ENCODE assay signal across 28 cellular contexts in the genomic region with DNA sequence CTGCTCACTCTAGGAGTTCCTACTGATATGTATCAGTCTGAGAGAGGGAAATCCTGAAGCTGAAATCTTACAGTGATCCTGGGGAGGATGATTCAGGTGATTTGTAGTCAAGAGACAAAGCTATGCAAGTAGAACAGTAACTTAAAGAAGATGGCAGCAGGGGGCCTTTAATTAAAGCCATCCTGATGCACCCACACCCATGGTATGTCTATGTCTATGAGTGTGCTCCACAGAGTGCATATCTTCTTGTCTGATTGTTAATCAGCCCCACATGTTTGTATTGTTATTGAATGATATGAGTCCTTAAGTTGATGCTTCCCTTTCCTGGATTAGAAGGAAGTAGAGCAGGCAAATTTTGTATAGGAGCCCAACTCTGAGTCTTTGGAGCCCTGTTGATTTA.
"Had no signal": no experiment of that assay in that cellular context is flagged by ENCODE, and none has a peak within 500 bp of the region (broad histone marks: within the 10 kb centered on the region; RNA-seq: fewer than 3 reads in every experiment).

No MANE protein-coding gene starts in this region.

- H3K27me3 Mint-ChIP-seq: progenitor cell of endocrine pancreas had no signal

- H3K9me3 ChIP-seq: ovary, psoas muscle, right lobe of liver, sigmoid colon, stomach, thoracic aorta, thyroid gland, tibial nerve, upper lobe of left lung, vagina had no signal

- H3K4me3 Mint-ChIP-seq: nephron; neural progenitor cell; stimulated activated effector memory CD8-positive, alpha-beta T cell treated with anti-CD3 and anti-CD28 coated beads, Interleukin-12 subunit alpha, Interleukin-12 subunit beta, amount 100 ng/mL, for 72 hours; stimulated activated naive B cell treated with anti-CD40 and anti-IgM and Interleukin-4, amounts not matched to agents 10 μg/mL and 1 μg/mL and 100 μg/mL, for 72 hours; stimulated activated naive CD8-positive, alpha-beta T cell treated with anti-CD3 and anti-CD28 coated beads, Interleukin-15, Interleukin-2, amounts not matched to agents 100 ng/mL and 50 ng/mL, for 24 hours had no signal

- DNase-seq: occipital lobe; ovary; posterior cingulate gyrus; psoas muscle; right cardiac atrium; right lobe of liver; sigmoid colon; small intestine; stimulated activated CD4-positive, alpha-beta T cell treated with anti-CD3 and anti-CD28 coated beads, Interleukin-15, amount 100 ng/mL, for 24 hours; stimulated activated CD4-positive, alpha-beta T cell treated with anti-CD3 and anti-CD28 coated beads, Interleukin-2, amount 100 ng/mL, for 24 hours; stimulated activated CD4-positive, alpha-beta T cell treated with anti-CD3 and anti-CD28 coated beads, Interleukin-2, amount 100 ng/mL, for 48 hours; stimulated activated CD4-positive, alpha-beta T cell treated with anti-CD3 and anti-CD28 coated beads, Interleukin-4, amount 100 ng/mL, for 24 hours; stimulated activated naive B cell treated with anti-CD40 and anti-IgM and Interleukin-4, amounts not matched to agents 10 μg/mL and 1 μg/mL and 100 μg/mL, for 72 hours; stimulated activated naive CD4-positive, alpha-beta T cell treated with Interleukin-2 at 50 U/mL for 16 hours; stomach; thyroid gland; trophoblast cell; upper lobe of left lung had no signal

- H2AFZ ChIP-seq: neural progenitor cell, parathyroid adenoma had no signal

- H3K4me1 ChIP-seq: parathyroid adenoma, psoas muscle, right lobe of liver, thyroid gland, upper lobe of left lung, vagina had no signal

- H3K4me2 ChIP-seq: neural progenitor cell had no signal

- ATAC-seq: psoas muscle; right cardiac atrium; right lobe of liver; stimulated activated effector memory CD8-positive, alpha-beta T cell treated with anti-CD3 and anti-CD28 coated beads, Interleukin-12 subunit alpha, Interleukin-12 subunit beta, amount 100 ng/mL, for 72 hours; stimulated activated naive B cell treated with anti-CD40 and anti-IgM and Interleukin-4, amounts not matched to agents 10 μg/mL and 1 μg/mL and 100 μg/mL, for 72 hours had no signal

- FAIRE-seq: small intestine, urothelium cell line had no signal

- H3K4me1 Mint-ChIP-seq: stimulated activated effector memory CD8-positive, alpha-beta T cell treated with anti-CD3 and anti-CD28 coated beads, Interleukin-12 subunit alpha, Interleukin-12 subunit beta, amount 100 ng/mL, for 72 hours; stimulated activated naive B cell treated with anti-CD40 and anti-IgM and Interleukin-4, amounts not matched to agents 10 μg/mL and 1 μg/mL and 100 μg/mL, for 72 hours had no signal

- H3K4me3 ChIP-seq: neural progenitor cell, ovary, psoas muscle, right lobe of liver, sigmoid colon, stomach, thoracic aorta, thyroid gland, tibial nerve, upper lobe of left lung, vagina had no signal

- H3K79me2 ChIP-seq: parathyroid adenoma had no signal

- H3K27ac ChIP-seq: neural progenitor cell, ovary, parathyroid adenoma, psoas muscle, right lobe of liver, sigmoid colon, stomach, thoracic aorta, thyroid gland, tibial nerve, upper lobe of left lung, vagina had no signal

- H3K36me3 ChIP-seq: neural progenitor cell, ovary, right lobe of liver, sigmoid colon, stomach, thoracic aorta, thyroid gland, tibial nerve, upper lobe of left lung, vagina had no signal

- H3K36me3 Mint-ChIP-seq: stimulated activated effector memory CD8-positive, alpha-beta T cell treated with anti-CD3 and anti-CD28 coated beads, Interleukin-12 subunit alpha, Interleukin-12 subunit beta, amount 100 ng/mL, for 72 hours; stimulated activated naive B cell treated with anti-CD40 and anti-IgM and Interleukin-4, amounts not matched to agents 10 μg/mL and 1 μg/mL and 100 μg/mL, for 72 hours had no signal

- H3K9ac ChIP-seq: neural progenitor cell, parathyroid adenoma had no signal

- H3K9me3 Mint-ChIP-seq: nephron; neural progenitor cell; stimulated activated effector memory CD8-positive, alpha-beta T cell treated with anti-CD3 and anti-CD28 coated beads, Interleukin-12 subunit alpha, Interleukin-12 subunit beta, amount 100 ng/mL, for 72 hours; stimulated activated naive B cell treated with anti-CD40 and anti-IgM and Interleukin-4, amounts not matched to agents 10 μg/mL and 1 μg/mL and 100 μg/mL, for 72 hours; stimulated activated naive CD8-positive, alpha-beta T cell treated with anti-CD3 and anti-CD28 coated beads, Interleukin-15, Interleukin-2, amounts not matched to agents 100 ng/mL and 50 ng/mL, for 24 hours had no signal

- H3K27ac Mint-ChIP-seq: nephron; neural progenitor cell; progenitor cell of endocrine pancreas; stimulated activated effector memory CD8-positive, alpha-beta T cell treated with anti-CD3 and anti-CD28 coated beads, Interleukin-12 subunit alpha, Interleukin-12 subunit beta, amount 100 ng/mL, for 72 hours; stimulated activated naive B cell treated with anti-CD40 and anti-IgM and Interleukin-4, amounts not matched to agents 10 μg/mL and 1 μg/mL and 100 μg/mL, for 72 hours; stimulated activated naive CD8-positive, alpha-beta T cell treated with anti-CD3 and anti-CD28 coated beads, Interleukin-15, Interleukin-2, amounts not matched to agents 100 ng/mL and 50 ng/mL, for 24 hours had no signal

- H3K27me3 ChIP-seq: neural progenitor cell, ovary, sigmoid colon, thyroid gland, tibial nerve, upper lobe of left lung, vagina had no signal
